ENCODE assay signal across 8 cellular contexts in genomic region chr6:32177788-32178546, GRCh38. TPM values are rescaled to one million over a fixed set of nuclear protein-coding genes. Genes with fewer than 3 reads are reported as not detected.
DNase-seq lines count a peak whose midpoint lies in the region; ATAC-seq lines count a peak whose summit lies in the region.

A gene with protein sequence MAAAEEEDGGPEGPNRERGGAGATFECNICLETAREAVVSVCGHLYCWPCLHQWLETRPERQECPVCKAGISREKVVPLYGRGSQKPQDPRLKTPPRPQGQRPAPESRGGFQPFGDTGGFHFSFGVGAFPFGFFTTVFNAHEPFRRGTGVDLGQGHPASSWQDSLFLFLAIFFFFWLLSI (plus strand): TSS chr6:32178405. CDS start chr6:32178512, 107 bp downstream.

- no peaks in the 10 kb centered on the region for H3K36me3 ChIP-seq in GM23248 (ENCODE audit: low read depth)

- peak within 1 kb of the TSS; percentile 87 for H3K4me2 ChIP-seq in GM23248 (ENCODE audit: unreplicated experiment)

- peak within 1 kb of the TSS; percentile 92 for H3K27ac ChIP-seq in GM23248

- H3K27ac Mint-ChIP-seq in naive B cell, result peak within 1 kb of the TSS; percentile 94 to 100 (median 98)
- H3K27ac Mint-ChIP-seq in stimulated activated naive B cell treated with anti-CD40 and anti-IgM and Interleukin-4, amounts not matched to agents 10 μg/mL and 1 μg/mL and 100 μg/mL, for 72 hours, result peak within 1 kb of the TSS; percentile 98

- H3K9me3 Mint-ChIP-seq in naive B cell, result peaks cover 0 to 4% (median 0%) of the 10 kb centered on the region in 7 donors
- peaks cover 0 to 2% of the 10 kb centered on the region in 2 donors for H3K9me3 Mint-ChIP-seq in stimulated activated naive B cell treated with anti-CD40 and anti-IgM and Interleukin-4, amounts not matched to agents 10 μg/mL and 1 μg/mL and 100 μg/mL, for 72 hours

- H2AFZ ChIP-seq in GM23248, result peak within 1 kb of the TSS; percentile 83

- no peaks in the 10 kb centered on the region for H3K9me2 ChIP-seq in GM23248 (ENCODE audit: insufficient read depth)

- DNase-seq in DMS79 treated with DMSO at 0.1 percent for 48 hours (lab: John Stamatoyannopoulos, UW) (peak; percentile 100), GM23248 (peak; percentile 100), Kasumi-1 (lab: John Stamatoyannopoulos, UW) (peak; percentile 100), RPMI7951 (ENCODE audit: low read depth) (peak; percentile 100), fibroblast of gingiva (ENCODE audit: low read depth) (peak; percentile 100), naive B cell (peak; percentile 97)
- peak; percentile 79 to 87 for DNase-seq in activated T-helper 1 cell treated with anti-CD3 and anti-CD28 coated beads, Interleukin-2, amount 50 U/mL, for 16 hours (ENCODE audit: low read depth in 1 of 2, low spot score in 1 of 2)
- peak; percentile 97 for DNase-seq in stimulated activated naive B cell treated with anti-CD40 and anti-IgM and Interleukin-4, amounts not matched to agents 10 μg/mL and 1 μg/mL and 100 μg/mL, for 72 hours

- peaks cover 18% of the 10 kb centered on the region for H3K4me1 ChIP-seq in GM23248 (ENCODE audit: insufficient read depth)

- peak within 1 kb of the TSS; percentile 82 to 100 (median 96) for H3K4me3 Mint-ChIP-seq in naive B cell
- H3K4me3 Mint-ChIP-seq in stimulated activated naive B cell treated with anti-CD40 and anti-IgM and Interleukin-4, amounts not matched to agents 10 μg/mL and 1 μg/mL and 100 μg/mL, for 72 hours, result peak within 1 kb of the TSS; percentile 83 to 91

- H4K20me1 ChIP-seq in GM23248 (ENCODE audit: insufficient read depth), result no peaks in the 10 kb centered on the region

- 1% methylated on average over 31 to 33 of the region's 33 CpGs for WGBS in GM23248 (ENCODE audit: low coverage in 1 of 2, low lambda C conversion rate in 2 of 2, missing lambda C conversion rate in 2 of 2), 2 experiments

- no peaks in the 10 kb centered on the region for H3K27me3 Mint-ChIP-seq in naive B cell
- no peaks in the 10 kb centered on the region for H3K27me3 Mint-ChIP-seq in stimulated activated naive B cell treated with anti-CD40 and anti-IgM and Interleukin-4, amounts not matched to agents 10 μg/mL and 1 μg/mL and 100 μg/mL, for 72 hours

- no peaks in the 10 kb centered on the region for H3K9me3 ChIP-seq in GM23248 (ENCODE audit: low read depth)

- in situ Hi-C loops in GM23248 (cut with MboI), result no loop called here

- H3K4me3 ChIP-seq in GM23248, result peak within 1 kb of the TSS; percentile 92

- peak within 1 kb of the TSS; percentile 96 for H3K9ac ChIP-seq in GM23248

- H3K4me1 Mint-ChIP-seq in naive B cell, result peaks cover 65 to 71% (median 66%) of the 10 kb centered on the region in 3 donors
- H3K4me1 Mint-ChIP-seq in stimulated activated naive B cell treated with anti-CD40 and anti-IgM and Interleukin-4, amounts not matched to agents 10 μg/mL and 1 μg/mL and 100 μg/mL, for 72 hours, result peaks cover 53 to 70% of the 10 kb centered on the region in 2 donors

- peaks cover 13% of the 10 kb centered on the region for H3F3A ChIP-seq in GM23248 (ENCODE audit: insufficient read depth)

- ATAC-seq in naive B cell (ENCODE audit: low read depth in 2 of 2), result peak; percentile 80 to 82
- peak; percentile 86 to 88 for ATAC-seq in stimulated activated naive B cell treated with anti-CD40 and anti-IgM and Interleukin-4, amounts not matched to agents 10 μg/mL and 1 μg/mL and 100 μg/mL, for 72 hours (replicated peaks)

- peaks cover 43% of the 10 kb centered on the region for H3K79me2 ChIP-seq in GM23248 (ENCODE audit: insufficient read depth)

- H3K27me3 ChIP-seq in GM23248 (replicated peaks; ENCODE audit: insufficient read depth), result no peaks in the 10 kb centered on the region

- peaks cover 0 to 11% of the 10 kb centered on the region in 2 donors for H3K36me3 Mint-ChIP-seq in naive B cell
- H3K36me3 Mint-ChIP-seq in stimulated activated naive B cell treated with anti-CD40 and anti-IgM and Interleukin-4, amounts not matched to agents 10 μg/mL and 1 μg/mL and 100 μg/mL, for 72 hours, result peaks cover 35 to 40% of the 10 kb centered on the region in 2 donors

RNA-seq across cellular contexts. Expression of the gene that starts here (rescaled TPM):
- 48.1 and 48.2 TPM in 2 replicates for total RNA-seq in GM23248 (2014; rRNA removed; shearing (Covaris generic))
- polyA plus RNA-seq in GM23248 (2016; fragmentation: Nextera tagmentation; extraction: Ambion mirVana) (58.8 and 63.2 TPM in 2 replicates), naive B cell (ENCODE audit: low read depth in 6 of 6) (100 to 1,000 TPM in 3 of 6 donors, 10 to 100 TPM in 3; 85.9 to 116 (median 102) TPM)
- 106 and 113 TPM in 2 replicates for total RNA-seq in RPMI7951 (2014; rRNA removed; shearing (Covaris generic))

Comparison
In these comparisons a context has a peak if more than half of its experiments do, and no peak if none do; other contexts are left out.
1. Peak in every context shown above with its lines: DNase-seq, ATAC-seq, H3K4me3 ChIP-seq and H3K27ac ChIP-seq.